8 cellular contexts compared by ENCODE assay signal in the genomic region with DNA sequence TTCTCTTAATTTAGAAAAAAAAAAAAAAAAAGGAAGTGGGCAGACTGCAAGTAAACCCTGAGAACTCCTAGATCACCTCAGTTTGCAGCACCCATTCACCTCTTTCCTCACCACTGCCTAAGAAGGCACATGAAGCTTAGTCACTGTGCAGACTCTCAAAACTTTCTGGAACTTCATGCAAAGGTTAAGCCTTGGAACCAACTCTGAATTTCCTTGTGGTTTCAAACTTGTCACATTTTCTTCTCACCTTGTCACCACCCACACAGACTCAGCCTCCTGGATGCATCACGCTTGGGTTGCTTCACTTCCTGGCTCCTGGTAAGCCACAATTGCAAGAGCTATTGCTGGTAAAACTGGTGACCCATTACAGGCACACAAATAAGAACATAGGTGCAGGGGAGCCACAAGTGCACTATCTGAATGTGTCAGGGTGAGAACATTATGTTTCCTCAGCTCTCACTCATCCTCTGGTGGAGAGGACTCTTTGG.
A peak's percentile ranks its signal among the peaks of the same experiment; 100 is the strongest.
DNase-seq lines count a peak whose midpoint lies in the region; ATAC-seq lines count a peak whose summit lies in the region.

No MANE protein-coding gene starts in this region.

- no peaks in the 10 kb centered on the region for H3K27me3 ChIP-seq in HAP-1 (ENCODE audit: low read depth)

- H3K4me1 ChIP-seq in HAP-1 = no peaks in the 10 kb centered on the region

- DNase-seq in AG08396 (ENCODE audit: low spot score) = peak; percentile 65
- peak; percentile 30 for DNase-seq in UCSD-AML1 (lab: John Stamatoyannopoulos, UW; ENCODE audit: unreplicated experiment)
- peak; percentile 55 for DNase-seq in effector CD4-positive, alpha-beta T cell
- DNase-seq in stimulated activated CD4-positive, alpha-beta T cell treated with anti-CD3 and anti-CD28 coated beads, Interleukin-2, amount 100 ng/mL, for 24 hours = peak; percentile 78 to 84
- DNase-seq in HAP-1 (ENCODE audit: low spot score in 2 of 2) = no peak
- DNase-seq in DMS153 treated with DMSO at 0.1 percent for 48 hours (lab: John Stamatoyannopoulos, UW; ENCODE audit: unreplicated experiment) = no peak

- H3K9me3 ChIP-seq in HAP-1 = peaks cover 11% of the 10 kb centered on the region; the same call in 1 of the 2 replicates

- ATAC-seq in GM19397 (IDR thresholded peaks at IDR 0.05; ENCODE audit: unreplicated experiment) (peak; percentile 76), HG03442 (IDR thresholded peaks at IDR 0.05; ENCODE audit: unreplicated experiment) (peak; percentile 83)

- H3K4me3 ChIP-seq in HAP-1 = no peak overlapping the region

- in situ Hi-C loops in HAP-1 (cut with MboI; ENCODE audit: low sequenced_read_pairs) = no loop called here

- H3K36me3 ChIP-seq in HAP-1 (replicated peaks) = no peaks in the 10 kb centered on the region

Comparison
In these comparisons a context has a peak if more than half of its experiments do, and no peak if none do; other contexts are left out.
1. DNase-seq: peak in AG08396 (single experiment), UCSD-AML1 (single experiment), effector CD4-positive, alpha-beta T cell (single experiment) and stimulated activated CD4-positive, alpha-beta T cell treated with anti-CD3 and anti-CD28 coated beads, Interleukin-2, amount 100 ng/mL, for 24 hours (2 of 2); none in HAP-1 (0 of 2) and DMS153 treated with DMSO at 0.1 percent for 48 hours (single experiment).